In the genomic region with DNA sequence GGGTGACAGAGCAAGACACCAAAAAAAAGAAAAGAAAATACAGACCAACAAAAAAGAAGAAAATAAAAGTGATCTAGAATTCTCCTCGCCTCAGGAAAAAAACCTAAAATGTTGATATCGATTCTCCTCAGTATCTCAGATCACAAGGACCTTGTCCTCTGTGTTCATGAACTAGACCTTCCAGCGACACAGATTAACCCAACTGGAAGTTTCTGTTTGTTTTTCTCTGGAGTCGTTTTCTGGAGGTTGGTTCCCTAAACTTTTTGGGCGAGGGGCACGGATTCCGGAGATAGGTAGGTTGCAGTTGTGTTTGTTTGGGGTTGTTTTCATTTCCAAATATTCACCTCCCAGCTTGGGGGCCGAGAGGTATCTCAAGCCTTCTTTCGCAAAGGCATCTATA, we compare ENCODE assay signal across 8 cellular contexts. TPM values are rescaled to one million over a fixed set of nuclear protein-coding genes. Genes with fewer than 3 reads are reported as not detected.
DNase-seq lines count a peak whose midpoint lies in the region; ATAC-seq and TF ChIP-seq lines count a peak whose summit lies in the region.

No MANE protein-coding gene starts in this region.

- ATAC-seq in naive thymus-derived CD4-positive, alpha-beta T cell = no peak
- ATAC-seq in GM19395 (IDR thresholded peaks at IDR 0.05; ENCODE audit: unreplicated experiment) = no peak
- no peak for ATAC-seq in HG02981 (IDR thresholded peaks at IDR 0.05; ENCODE audit: unreplicated experiment)

- CTCF ChIA-PET in A673 (lab: Charles Lee) = no interaction called here
- CTCF ChIA-PET in naive thymus-derived CD4-positive, alpha-beta T cell (lab: Charles Lee) = interaction anchor here (0.6 to 1.4 kb wide), 2 partner anchors 46 to 1367 kb away, joined by 3 read pairs; no protein-coding TSS in a partner anchor

- H3K9me3 Mint-ChIP-seq in naive thymus-derived CD4-positive, alpha-beta T cell = peaks cover 0 to 5% (median 0%) of the 10 kb centered on the region in 11 donors

- no peaks in the 10 kb centered on the region for H3K27me3 ChIP-seq in A673 (replicated peaks; ENCODE audit: insufficient read depth, low read depth, low read length, poor library complexity)
- no peaks in the 10 kb centered on the region for H3K27me3 ChIP-seq in naive thymus-derived CD4-positive, alpha-beta T cell (ENCODE audit: control insufficient read depth in 2 of 2, insufficient read depth in 2 of 2, low read length in 2 of 2)

- H3K27ac ChIP-seq in A673 (ENCODE audit: low read depth, low read length, poor library complexity, severe bottlenecking) = no peak overlapping the region
- peak overlapping the region; percentile 1 for H3K27ac ChIP-seq in caudate nucleus (ENCODE audit: low read depth, low read length)
- no peak overlapping the region for H3K27ac ChIP-seq in naive thymus-derived CD4-positive, alpha-beta T cell (ENCODE audit: low read depth, low read length)

- peak overlapping the region in 9 of 10 donors; percentile 90 to 95 (median 92) for H3K4me3 Mint-ChIP-seq in naive thymus-derived CD4-positive, alpha-beta T cell

- TF ChIP-seq CTCF in A673 (conservative IDR thresholded peaks at IDR 0.05; ENCODE audit: low read depth, low read length) (no peak), HFF-Myc (IDR thresholded peaks at IDR 0.05; ENCODE audit: low read depth, low read length, missing control alignments) (no peak)

- POLR2A ChIA-PET in A673 (lab: Charles Lee; ENCODE audit: low non-redundant PET) = interaction anchor here (0.6 kb wide), 1 partner anchor 250 kb away, joined by 3 read pairs; no protein-coding TSS in a partner anchor
- POLR2A ChIA-PET in naive thymus-derived CD4-positive, alpha-beta T cell (lab: Charles Lee) = interaction anchor here (1.1 to 2.2 kb wide), 4 partner anchors 10 to 343 kb away, joined by 3 to 9 read pairs (median 4); a partner anchor contains a TSS

- peak overlapping the region in 6 of 9 donors; percentile 82 to 95 (median 90) for H3K27ac Mint-ChIP-seq in naive thymus-derived CD4-positive, alpha-beta T cell

- H3K4me3 ChIP-seq in A673 (ENCODE audit: low read depth, low read length, poor library complexity, severe bottlenecking) (peak overlapping the region; percentile 93), HFF-Myc (replicated peaks; ENCODE audit: low read depth, low read length) (peak overlapping the region; percentile 84)
- H3K4me3 ChIP-seq in naive thymus-derived CD4-positive, alpha-beta T cell (ENCODE audit: low read length) = peak overlapping the region; percentile 80

- BruUV-seq in A673 (replicated peaks; lab: Mats Ljungman, UMichigan) = no TSS peak

- intact Hi-C loops in A673 (cut with micrococcal nuclease; ENCODE audit: unreplicated experiment) = no loop called here
- intact Hi-C loops in naive thymus-derived CD4-positive, alpha-beta T cell (cut with micrococcal nuclease) = loop anchor here (1.0 to 5.0 kb wide), 11 partner anchors 17 to 1651 kb away; a partner anchor contains a TSS

- peaks cover 0 to 15% (median 5%) of the 10 kb centered on the region in 5 donors for H3K36me3 Mint-ChIP-seq in naive thymus-derived CD4-positive, alpha-beta T cell

- peaks cover 23% of the 10 kb centered on the region for H3K36me3 ChIP-seq in A673 (ENCODE audit: insufficient read depth, low read length, poor library complexity, severe bottlenecking)
- peaks cover 0 to 21% (median 0%) of the 10 kb centered on the region in 3 experiments for H3K36me3 ChIP-seq in naive thymus-derived CD4-positive, alpha-beta T cell (ENCODE audit: control insufficient read depth in 2 of 3, insufficient read depth in 3 of 3, low read length in 3 of 3)

- peaks cover 11 to 27% (median 18%) of the 10 kb centered on the region in 7 donors for H3K4me1 Mint-ChIP-seq in naive thymus-derived CD4-positive, alpha-beta T cell

- H3K4me1 ChIP-seq in A673 (ENCODE audit: insufficient read depth, low read length, poor library complexity, severe bottlenecking) = peaks cover 11% of the 10 kb centered on the region
- H3K4me1 ChIP-seq in naive thymus-derived CD4-positive, alpha-beta T cell (ENCODE audit: control insufficient read depth in 2 of 2, insufficient read depth in 2 of 2, low read length in 2 of 2) = peaks cover 10 to 13% of the 10 kb centered on the region in 2 donors

- no peaks in the 10 kb centered on the region for H3K9me3 ChIP-seq in A673 (ENCODE audit: low read depth, low read length, poor library complexity, severe bottlenecking)
- H3K9me3 ChIP-seq in naive thymus-derived CD4-positive, alpha-beta T cell (ENCODE audit: control insufficient read depth in 2 of 3, low read length in 3 of 3) = no peaks in the 10 kb centered on the region

- peaks cover 0 to 7% (median 0%) of the 10 kb centered on the region in 5 donors for H3K27me3 Mint-ChIP-seq in naive thymus-derived CD4-positive, alpha-beta T cell

- DNase-seq in A673 (ENCODE audit: low spot score) = no peak
- no peak for DNase-seq in HFF-Myc (ENCODE audit: extremely low read depth, low read depth)
- no peak for DNase-seq in caudate nucleus (lab: John Stamatoyannopoulos, UW)
- no peak for DNase-seq in naive thymus-derived CD4-positive, alpha-beta T cell
- DNase-seq in stimulated activated CD4-positive, alpha-beta T cell treated with anti-CD3 and anti-CD28 coated beads, Interleukin-1b, Interleukin-23, amount 100 ng/mL, for 48 hours = no peak
- no peak for DNase-seq in COLO829 (ENCODE audit: low spot score)

RNA-seq across cellular contexts. Expression of a gene that starts 0.6 kb away (rescaled TPM):
- 62.1 and 66.3 TPM in 2 replicates for total RNA-seq in A673 (2021)
- total RNA-seq in naive thymus-derived CD4-positive, alpha-beta T cell = 10 to 100 TPM in 3 of 5 experiments, 1 to 10 TPM in 2; 6.3 to 40.3 (median 15.6) TPM
- polyA plus RNA-seq in naive thymus-derived CD4-positive, alpha-beta T cell = 10 to 100 TPM; 19.0 to 20.5 TPM

RNA-seq across cellular contexts. Expression of a gene that starts 45.0 kb away (rescaled TPM):
- 97.9 and 122 TPM in 2 replicates for total RNA-seq in A673 (2021)
- 10 to 100 TPM; 12.2 to 52.2 (median 19.1) TPM for total RNA-seq in naive thymus-derived CD4-positive, alpha-beta T cell
- polyA plus RNA-seq in naive thymus-derived CD4-positive, alpha-beta T cell = 10 to 100 TPM; 10.2 to 10.6 TPM

RNA-seq across cellular contexts. Expression of a gene that starts 47.2 kb away (rescaled TPM):
- total RNA-seq in A673 (2021) = 0.02 TPM in 1 of 2 replicates, not detected in the other
- total RNA-seq in naive thymus-derived CD4-positive, alpha-beta T cell = under 1 TPM in 2 of 5 experiments, not detected in 3; 0.03 to 0.07 TPM
- polyA plus RNA-seq in naive thymus-derived CD4-positive, alpha-beta T cell = not detected
